Comparison of ENCODE assay signal across 11 cellular contexts in the genomic region with DNA sequence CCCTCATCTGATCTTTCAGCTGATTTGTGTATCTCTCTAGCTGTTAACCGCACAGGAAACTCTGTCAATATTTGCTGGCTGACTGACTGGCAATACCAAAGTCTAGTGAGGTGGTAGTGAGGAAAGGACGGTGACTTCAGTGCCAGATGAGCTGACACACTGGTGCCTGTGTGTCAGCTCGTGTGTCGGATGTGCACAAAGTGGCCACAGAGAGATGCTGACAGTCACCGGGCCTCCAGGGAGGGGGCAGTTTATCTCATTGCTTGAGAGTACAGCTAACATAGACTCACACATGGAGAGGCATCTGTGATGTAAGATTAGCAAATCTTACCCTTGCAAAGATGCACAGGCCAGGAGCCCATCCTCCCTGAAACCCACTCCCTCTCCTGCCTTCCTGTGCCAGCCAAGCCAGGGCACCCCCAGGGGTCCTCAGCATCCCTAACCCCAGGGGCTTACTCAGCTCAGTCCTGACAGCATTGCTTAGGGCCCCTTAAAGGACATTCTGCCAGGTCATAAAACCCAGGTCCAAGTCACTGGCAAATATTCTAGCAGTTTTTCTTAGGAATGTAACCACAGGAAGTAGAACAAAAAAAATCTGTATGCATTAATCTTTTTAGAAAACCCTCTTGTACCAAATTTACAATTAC.
DNase-seq lines count a peak whose midpoint lies in the region; ATAC-seq and TF ChIP-seq lines count a peak whose summit lies in the region.
"Had no signal": no experiment of that assay in that cellular context is flagged by ENCODE, and none has a peak within 500 bp of the region (broad histone marks: within the 10 kb centered on the region; RNA-seq: fewer than 3 reads in every experiment).

No MANE protein-coding gene starts in this region.

- intact Hi-C loops in activated CD4-positive, alpha-beta memory T cell treated with anti-CD3 and anti-CD28 coated beads for 36 hours (cut with micrococcal nuclease) = loop anchor here (1.0 to 10.0 kb wide), 3 partner anchors 68 to 127 kb away; a partner anchor contains a TSS

- POLR2A ChIA-PET in activated CD4-positive, alpha-beta memory T cell treated with anti-CD3 and anti-CD28 coated beads for 36 hours (lab: Charles Lee) = interaction anchor here (1.2 kb wide), 1 partner anchor 45 kb away, joined by 3 read pairs; no protein-coding TSS in a partner anchor

- H3K4me3 ChIP-seq in BLaER1 = no peak overlapping the region
- H3K4me3 ChIP-seq: right atrium auricular region had no signal

- peaks cover 47% of the 10 kb centered on the region for H3K4me1 Mint-ChIP-seq in activated CD4-positive, alpha-beta memory T cell treated with anti-CD3 and anti-CD28 coated beads for 36 hours (ENCODE audit: low read depth)
- peaks cover 65% of the 10 kb centered on the region for H3K4me1 Mint-ChIP-seq in glutamatergic neuron (ENCODE audit: low read depth, unreplicated experiment)

- H3K27ac Mint-ChIP-seq in activated CD4-positive, alpha-beta memory T cell treated with anti-CD3 and anti-CD28 coated beads for 36 hours = peak overlapping the region; percentile 30
- peak overlapping the region; percentile 63 for H3K27ac Mint-ChIP-seq in glutamatergic neuron (ENCODE audit: unreplicated experiment)

- H3K9ac ChIP-seq in BLaER1 = no peak overlapping the region

- peaks cover 25% of the 10 kb centered on the region for H3K4me1 ChIP-seq in BLaER1
- H3K4me1 ChIP-seq: right atrium auricular region had no signal

- CTCF ChIA-PET in activated CD4-positive, alpha-beta memory T cell treated with anti-CD3 and anti-CD28 coated beads for 36 hours (lab: Charles Lee) = no interaction called here

- no peak for ATAC-seq in GM18909 (IDR thresholded peaks at IDR 0.05; ENCODE audit: poor library complexity, unreplicated experiment)
- ATAC-seq in HG03565 (IDR thresholded peaks at IDR 0.05; ENCODE audit: unreplicated experiment) = no peak

- no peak overlapping the region for H3K4me3 Mint-ChIP-seq in activated CD4-positive, alpha-beta memory T cell treated with anti-CD3 and anti-CD28 coated beads for 36 hours
- peak overlapping the region; percentile 18 for H3K4me3 Mint-ChIP-seq in glutamatergic neuron (ENCODE audit: unreplicated experiment)

- H3K36me3 ChIP-seq in BLaER1 (no peaks in the 10 kb centered on the region), KOPT-K1 (ENCODE audit: insufficient read depth, low read length) (no peaks in the 10 kb centered on the region)
- H3K36me3 ChIP-seq: right atrium auricular region had no signal

- no peaks in the 10 kb centered on the region for H3K36me3 Mint-ChIP-seq in activated CD4-positive, alpha-beta memory T cell treated with anti-CD3 and anti-CD28 coated beads for 36 hours
- no peaks in the 10 kb centered on the region for H3K36me3 Mint-ChIP-seq in glutamatergic neuron (ENCODE audit: unreplicated experiment)

- peak; percentile 72 for DNase-seq in activated CD4-positive, alpha-beta memory T cell treated with anti-CD3 and anti-CD28 coated beads for 36 hours
- DNase-seq in glutamatergic neuron (peak; percentile 56), NCI-H2227 treated with DMSO at 0.1 percent for 48 hours (lab: John Stamatoyannopoulos, UW) (no peak), NCI-H446 (lab: John Stamatoyannopoulos, UW) (no peak)
- DNase-seq: Calu3, Karpas-422 had no signal

- H3K27me3 ChIP-seq in BLaER1 = no peaks in the 10 kb centered on the region
- H3K27me3 ChIP-seq: right atrium auricular region had no signal

- H3K27ac ChIP-seq in BLaER1 = peak overlapping the region; percentile 57; the same call in 1 of the 2 replicates
- peak overlapping the region; percentile 99 for H3K27ac ChIP-seq in KOPT-K1 (ENCODE audit: low read depth, low read length, poor library complexity, severe bottlenecking)
- H3K27ac ChIP-seq: right atrium auricular region had no signal

- H4K20me1 ChIP-seq in BLaER1 = no peaks in the 10 kb centered on the region

- no peaks in the 10 kb centered on the region for H3K9me3 ChIP-seq in BLaER1
- H3K9me3 ChIP-seq in KOPT-K1 (ENCODE audit: insufficient read depth, low read length, poor library complexity, severe bottlenecking) = no peaks in the 10 kb centered on the region
- H3K9me3 ChIP-seq: right atrium auricular region had no signal

- H3K27me3 Mint-ChIP-seq in activated CD4-positive, alpha-beta memory T cell treated with anti-CD3 and anti-CD28 coated beads for 36 hours = no peaks in the 10 kb centered on the region
- peaks cover 17% of the 10 kb centered on the region for H3K27me3 Mint-ChIP-seq in glutamatergic neuron (ENCODE audit: unreplicated experiment)

- no peaks in the 10 kb centered on the region for H3K9me3 Mint-ChIP-seq in activated CD4-positive, alpha-beta memory T cell treated with anti-CD3 and anti-CD28 coated beads for 36 hours
- H3K9me3 Mint-ChIP-seq in glutamatergic neuron (ENCODE audit: unreplicated experiment) = peaks cover 26% of the 10 kb centered on the region

- H3K4me2 ChIP-seq in BLaER1 = peak overlapping the region; percentile 74

- TF ChIP-seq CTCF in glutamatergic neuron (IDR thresholded peaks at IDR 0.05; ENCODE audit: partially characterized antibody, unreplicated experiment) = no peak

Comparison
In these comparisons a context has a peak if more than half of its experiments do, and no peak if none do; other contexts are left out.
1. DNase-seq: peak in activated CD4-positive, alpha-beta memory T cell treated with anti-CD3 and anti-CD28 coated beads for 36 hours (single experiment) and glutamatergic neuron (single experiment); none in NCI-H2227 treated with DMSO at 0.1 percent for 48 hours (single experiment) and NCI-H446 (0 of 2).